In genomic region chr3:117068301-117068700, GRCh38 we compare ENCODE assay signal across 8 cellular contexts.
"Had no signal": no experiment of that assay in that cellular context is flagged by ENCODE, and none has a peak within 500 bp of the region (broad histone marks: within the 10 kb centered on the region; RNA-seq: fewer than 3 reads in every experiment).

No MANE protein-coding gene starts in this region.

- H3K9me3 ChIP-seq: HAP-1 had no signal

- H3K36me3 ChIP-seq: HAP-1 had no signal

- H3K4me3 ChIP-seq: GM23248, HAP-1 had no signal

- FAIRE-seq: HepG2 had no signal

- DNase-seq: GM23248, GOT3, H7, HFFc6, KBM-7 had no signal

- H3K27ac ChIP-seq: GM23248, HL-60 had no signal
